ENCODE assay signal across 14 cellular contexts in genomic region chr11:44351006-44351660, GRCh38. TPM values are rescaled to one million over a fixed set of nuclear protein-coding genes. Genes with fewer than 3 reads are reported as not detected.
DNase-seq lines count a peak whose midpoint lies in the region; ATAC-seq and TF ChIP-seq lines count a peak whose summit lies in the region.
"Had no signal": no experiment of that assay in that cellular context is flagged by ENCODE, and none has a peak within 500 bp of the region (broad histone marks: within the 10 kb centered on the region; RNA-seq: fewer than 3 reads in every experiment).

No MANE protein-coding gene starts in this region.

- H3K4me3 Mint-ChIP-seq in Calu3 (ENCODE audit: low read depth, unreplicated experiment), result no peak overlapping the region
- H3K4me3 Mint-ChIP-seq: H9 had no signal

- CTCF ChIA-PET in Calu3 (lab: Charles Lee), result no interaction called here

- no peaks in the 10 kb centered on the region for H3K9me3 Mint-ChIP-seq in Calu3 (ENCODE audit: low read depth, unreplicated experiment)
- H3K9me3 Mint-ChIP-seq: H9 had no signal

- no peak overlapping the region for H3K27ac ChIP-seq in vagina
- H3K27ac ChIP-seq: foreskin keratinocyte, Peyer's patch, VCaP had no signal

- H3K36me3 Mint-ChIP-seq in Calu3 (ENCODE audit: insufficient read depth, unreplicated experiment), result no peaks in the 10 kb centered on the region

- intact Hi-C loops in vagina (cut with DNase I) (no loop called here), Calu3 (cut with micrococcal nuclease; ENCODE audit: unreplicated experiment) (no loop called here)

- peaks cover 79% of the 10 kb centered on the region for H3K27me3 Mint-ChIP-seq in Calu3 (ENCODE audit: unreplicated experiment)

- H3K27ac Mint-ChIP-seq in Calu3 (ENCODE audit: unreplicated experiment), result no peak overlapping the region
- H3K27ac Mint-ChIP-seq: H9 had no signal

- no peaks in the 10 kb centered on the region for H3K4me1 ChIP-seq in vagina
- H3K4me1 ChIP-seq: foreskin keratinocyte had no signal

- peak; percentile 12 for DNase-seq in medulla oblongata (ENCODE audit: extremely low spot score)
- DNase-seq in NCI-H146 treated with DMSO at 0.1 percent for 48 hours (lab: John Stamatoyannopoulos, UW; ENCODE audit: unreplicated experiment), result no peak
- DNase-seq in vagina (ENCODE audit: extremely low spot score in 2 of 2), result no peak
- no peak for DNase-seq in G401 (ENCODE audit: low spot score)
- DNase-seq in Calu3, result no peak
- DNase-seq: activated effector memory CD4-positive, alpha-beta T cell treated with anti-CD3 and anti-CD28 coated beads, Interleukin-2, amount 50 U/mL, for 16 hours; foreskin keratinocyte; H9; mesenchymal stem cell had no signal

- BruUV-seq in Calu3 (replicated peaks; lab: Mats Ljungman, UMichigan), result no TSS peak

- no peak for TF ChIP-seq POLR2A in vagina (IDR thresholded peaks at IDR 0.05)

- no peaks in the 10 kb centered on the region for H3K27me3 ChIP-seq in vagina
- H3K27me3 ChIP-seq: Peyer's patch had no signal

- TF ChIP-seq CTCF in vagina (IDR thresholded peaks at IDR 0.05) (no peak), Calu3 (IDR thresholded peaks at IDR 0.05; ENCODE audit: unreplicated experiment) (no peak)

- H3K36me3 ChIP-seq in vagina, result no peaks in the 10 kb centered on the region
- H3K36me3 ChIP-seq: Peyer's patch had no signal

- ATAC-seq in GM18861 (IDR thresholded peaks at IDR 0.05; ENCODE audit: unreplicated experiment) (peak; percentile 52), GM21576 (IDR thresholded peaks at IDR 0.05; ENCODE audit: unreplicated experiment) (peak; percentile 87), HG03432 (IDR thresholded peaks at IDR 0.05; ENCODE audit: unreplicated experiment) (peak; percentile 67)
- ATAC-seq: foreskin keratinocyte had no signal

- no peaks in the 10 kb centered on the region for H3K4me1 Mint-ChIP-seq in Calu3 (ENCODE audit: low read depth, unreplicated experiment)

- H3K4me3 ChIP-seq in vagina, result no peak overlapping the region
- H3K4me3 ChIP-seq: Peyer's patch had no signal

- in situ Hi-C loops in G401 (cut with HindIII; ENCODE audit: low sequenced_read_pairs), result no loop called here

- no peaks in the 10 kb centered on the region for H3K9me3 ChIP-seq in vagina
- H3K9me3 ChIP-seq: Peyer's patch had no signal

RNA-seq across cellular contexts. Expression of gene ALX4, which starts 41.2 kb away (rescaled TPM):
- total RNA-seq in vagina (not detected), Calu3 (2022) (not detected in 2 replicates)
- 34.2 and 44.2 TPM in 2 replicates for total RNA-seq in G401 (2014; rRNA removed; shearing (Covaris generic))
- total RNA-seq: foreskin keratinocyte, H9, Peyer's patch had no signal

Comparison
In these comparisons a context has a peak if more than half of its experiments do, and no peak if none do; other contexts are left out.
1. RNA of gene ALX4, which starts 41.2 kb away (total RNA-seq): 34.2 to 44.2 TPM in G401; not detected in Calu3 and not detected in vagina (single experiment); every median in the first group is over 10 times any median in the second.
2. Peak in every context shown above with its lines, with median percentiles within 50 percentile points of each other: ATAC-seq.